ENCODE assay signal across 10 cellular contexts in genomic region chr7:31948041-31948440, GRCh38.
DNase-seq lines count a peak whose midpoint lies in the region; ATAC-seq, FAIRE-seq and TF ChIP-seq lines count a peak whose summit lies in the region.
"Had no signal": no experiment of that assay in that cellular context is flagged by ENCODE, and none has a peak within 500 bp of the region (broad histone marks: within the 10 kb centered on the region; RNA-seq: fewer than 3 reads in every experiment).

No MANE protein-coding gene starts in this region.

- peak; percentile 98 for FAIRE-seq in pancreas (lab: Jason Lieb, UNC)
- FAIRE-seq in frontal cortex (lab: Jason Lieb, UNC): no peak

- H3K4me3 ChIP-seq in pancreas: no peak overlapping the region
- H3K4me3 ChIP-seq in dorsolateral prefrontal cortex: no peak overlapping the region

- no peak for TF ChIP-seq CTCF in pancreas (IDR thresholded peaks at IDR 0.05)
- TF ChIP-seq CTCF in dorsolateral prefrontal cortex (IDR thresholded peaks at IDR 0.05 in 54 of 56, conservative IDR thresholded peaks at IDR 0.05 in 2 of 56; ENCODE audit: low read depth in 1 of 56, partially characterized antibody in 56 of 56): no peak

- H3K27me3 ChIP-seq in pancreas (no peaks in the 10 kb centered on the region), dorsolateral prefrontal cortex (no peaks in the 10 kb centered on the region)

- H3K4me1 ChIP-seq in pancreas: peaks cover 11 to 18% (median 18%) of the 10 kb centered on the region in 3 donors

- 20 to 24% methylated on average over 1 of the region's 1 CpG for WGBS in pancreas, 2 donors

- no peaks in the 10 kb centered on the region for H3K9me3 ChIP-seq in pancreas

- DNase-seq in GM04504 (ENCODE audit: low read depth): peak; percentile 42
- peak; percentile 28 for DNase-seq in HuH-7 (ENCODE audit: low spot score)
- peak; percentile 91 for DNase-seq in epithelial cell of prostate (ENCODE audit: low read depth, low spot score)
- peak in 1 of 6 donors; percentile 14 for DNase-seq in pancreas
- no peak for DNase-seq in dorsolateral prefrontal cortex
- DNase-seq in frontal cortex (ENCODE audit: low spot score in 2 of 2): no peak
- no peak for DNase-seq in NCI-H526 (lab: John Stamatoyannopoulos, UW)
- DNase-seq: NCI-H2107, trophoblast cell had no signal

- peak; percentile 98 to 99 (median 98) for ATAC-seq in pancreas
- no peak for ATAC-seq in HG03442 (IDR thresholded peaks at IDR 0.05; ENCODE audit: unreplicated experiment)

- intact Hi-C loops in pancreas (cut with DNase I): no loop called here
- intact Hi-C loops in dorsolateral prefrontal cortex (cut with DNase I): no loop called here

- H3K27ac ChIP-seq in epithelial cell of prostate (peak overlapping the region; percentile 80), pancreas (peak overlapping the region; percentile 24 to 81 (median 65)), dorsolateral prefrontal cortex (no peak overlapping the region)

- H3K36me3 ChIP-seq in pancreas: no peaks in the 10 kb centered on the region

Comparison
In these comparisons a context has a peak if more than half of its experiments do, and no peak if none do; other contexts are left out.
1. DNase-seq: peak in GM04504 (single experiment), HuH-7 (single experiment) and epithelial cell of prostate (single experiment); none in dorsolateral prefrontal cortex (0 of 10), frontal cortex (0 of 2) and NCI-H526 (0 of 2).
2. H3K27ac ChIP-seq: peak in epithelial cell of prostate (single experiment) and pancreas (4 of 4); none in dorsolateral prefrontal cortex (0 of 59).